In the genomic region with DNA sequence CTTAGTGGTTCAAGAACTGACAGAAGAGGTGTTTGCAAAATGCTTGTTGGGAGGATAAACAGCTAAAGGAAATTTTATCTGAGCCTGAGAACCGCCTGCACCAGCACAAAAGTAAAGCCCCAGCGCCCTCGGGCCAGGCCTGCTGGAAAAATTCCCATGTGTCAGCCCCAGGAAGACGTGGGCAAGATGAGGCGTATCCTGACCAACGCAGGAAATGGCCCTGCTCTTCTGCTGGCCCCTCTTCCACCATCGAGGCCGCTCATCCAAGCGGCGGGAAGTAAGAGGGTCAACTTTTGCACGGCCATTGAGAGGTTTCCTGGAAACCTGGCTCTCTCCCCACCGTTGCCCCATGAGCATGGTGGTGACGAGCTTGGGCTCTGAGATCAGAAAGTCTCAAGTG, we compare ENCODE assay signal across 34 cellular contexts. TPM values are rescaled to one million over a fixed set of nuclear protein-coding genes. Genes with fewer than 3 reads are reported as not detected.
"Had no signal": no experiment of that assay in that cellular context is flagged by ENCODE, and none has a peak within 500 bp of the region (broad histone marks: within the 10 kb centered on the region; RNA-seq: fewer than 3 reads in every experiment).

No MANE protein-coding gene starts in this region.

- H3K27ac ChIP-seq: adrenal gland, ascending aorta, VCaP had no signal

- ATAC-seq: activated CD4-positive, alpha-beta T cell treated with anti-CD3 and anti-CD28 coated beads for 36 hours; activated CD8-positive, alpha-beta memory T cell treated with anti-CD3 and anti-CD28 coated beads, Interleukin-2, amount 10 ng/mL, durations not matched to agents 7 days and 5 days; activated CD8-positive, alpha-beta T cell treated with anti-CD3 and anti-CD28 coated beads, Interleukin-2, amount 10 ng/mL, durations not matched to agents 7 days and 5 days; activated naive CD4-positive, alpha-beta T cell treated with anti-CD3 and anti-CD28 coated beads, Interleukin-2, amount 50 U/mL, for 72 hours had no signal

- H3K36me3 ChIP-seq: adrenal gland, ascending aorta had no signal

- DNase-seq: activated B cell treated with CpG ODN at 0.5 μM for 24 hours; activated CD4-positive, alpha-beta memory T cell treated with anti-CD3 and anti-CD28 coated beads, Interleukin-2, amount 10 ng/mL, durations not matched to agents 7 days and 5 days; activated CD4-positive, alpha-beta T cell treated with anti-CD3 and anti-CD28 coated beads for 1 hour; activated CD4-positive, alpha-beta T cell treated with anti-CD3 and anti-CD28 coated beads for 36 hours; activated CD4-positive, alpha-beta T cell treated with anti-CD3 and anti-CD28 coated beads for 48 hours; activated CD4-positive, alpha-beta T cell treated with anti-CD3 and anti-CD28 coated beads, Interleukin-2, amount 10 ng/mL, durations not matched to agents 7 days and 5 days; activated CD4-positive, alpha-beta T cell treated with anti-CD3 and anti-CD28 coated beads, Interleukin-2, amount 50 U/mL, for 48 hours; activated CD8-positive, alpha-beta memory T cell treated with anti-CD3 and anti-CD28 coated beads for 24 hours; activated CD8-positive, alpha-beta memory T cell treated with anti-CD3 and anti-CD28 coated beads, Interleukin-2, amount 10 ng/mL, durations not matched to agents 7 days and 5 days; activated CD8-positive, alpha-beta memory T cell treated with anti-CD3 and anti-CD28 coated beads, Interleukin-2, amount 50 U/mL, for 48 hours; activated CD8-positive, alpha-beta T cell treated with anti-CD3 and anti-CD28 coated beads, Interleukin-2, amount 10 ng/mL, durations not matched to agents 7 days and 5 days; activated effector memory CD4-positive, alpha-beta T cell treated with anti-CD3 and anti-CD28 coated beads, Interleukin-2, amount 50 U/mL, for 16 hours; activated gamma-delta T cell treated with Interleukin-2 at 50 U/mL for 16 hours; activated naive CD4-positive, alpha-beta T cell; activated naive CD4-positive, alpha-beta T cell treated with anti-CD3 and anti-CD28 coated beads for 36 hours; activated naive CD4-positive, alpha-beta T cell treated with anti-CD3 and anti-CD28 coated beads, Interleukin-2, amount 50 U/mL, for 16 hours; activated naive CD8-positive, alpha-beta T cell treated with anti-CD3 and anti-CD28 coated beads for 36 hours; activated T-cell treated with anti-CD3 and anti-CD28 coated beads, Interleukin-2, amount 50 U/mL, for 24 hours; activated T-cell treated with anti-CD3 and anti-CD28 coated beads, Interleukin-2, amount 50 U/mL, for 48 hours; adrenal gland; amniotic stem cell; anterior cingulate cortex; central memory CD4-positive, alpha-beta T cell; T-helper 1 cell; T-helper 2 cell; T-helper 9 cell had no signal

- H3K27me3 ChIP-seq: ascending aorta had no signal

- H3K9me3 ChIP-seq: adrenal gland had no signal

- H3K4me3 ChIP-seq: adrenal gland, ascending aorta had no signal

- H3K4me1 ChIP-seq: adrenal gland, ascending aorta had no signal

- FAIRE-seq: bronchial epithelial cell, TTC549 had no signal

RNA-seq across cellular contexts. Expression of a gene that starts 45.0 kb away (rescaled TPM):
- total RNA-seq: activated B cell treated with CpG ODN at 0.5 μM for 24 hours; activated CD4-positive, alpha-beta memory T cell treated with anti-CD3 and anti-CD28 coated beads, Interleukin-2, amount 10 ng/mL, durations not matched to agents 7 days and 5 days; activated CD4-positive, alpha-beta T cell treated with anti-CD3 and anti-CD28 coated beads for 36 hours; activated CD4-positive, alpha-beta T cell treated with anti-CD3 and anti-CD28 coated beads, Interleukin-2, amount 10 ng/mL, durations not matched to agents 7 days and 5 days; activated CD8-positive, alpha-beta memory T cell treated with anti-CD3 and anti-CD28 coated beads, Interleukin-2, amount 10 ng/mL, durations not matched to agents 7 days and 5 days; activated CD8-positive, alpha-beta T cell treated with anti-CD3 and anti-CD28 coated beads, Interleukin-2, amount 10 ng/mL, durations not matched to agents 7 days and 5 days; activated naive CD4-positive, alpha-beta T cell treated with anti-CD3 and anti-CD28 coated beads for 36 hours; activated naive CD4-positive, alpha-beta T cell treated with anti-CD3 and anti-CD28 coated beads, Interleukin-2, amount 50 U/mL, for 72 hours; activated naive CD8-positive, alpha-beta T cell treated with anti-CD3 and anti-CD28 coated beads for 36 hours; activated T-helper 2 cell treated with anti-CD3 and anti-CD28 coated beads, Interferon-gamma antibody, Interleukin-2, Interleukin-4, amounts not matched to agents 10 μg/mL and 5 μg/mL and 100 μg/mL, durations not matched to agents 14 hours and 24 hours and 36 hours; adrenal gland; ascending aorta; bronchial epithelial cell; cardiac septum; cerebellum had no signal
- polyA plus RNA-seq: adrenal gland had no signal

RNA-seq across cellular contexts. Expression of a gene that starts 56.3 kb away (rescaled TPM):
- total RNA-seq: activated B cell treated with CpG ODN at 0.5 μM for 24 hours; activated CD4-positive, alpha-beta memory T cell treated with anti-CD3 and anti-CD28 coated beads, Interleukin-2, amount 10 ng/mL, durations not matched to agents 7 days and 5 days; activated CD4-positive, alpha-beta T cell treated with anti-CD3 and anti-CD28 coated beads for 36 hours; activated CD4-positive, alpha-beta T cell treated with anti-CD3 and anti-CD28 coated beads, Interleukin-2, amount 10 ng/mL, durations not matched to agents 7 days and 5 days; activated CD8-positive, alpha-beta memory T cell treated with anti-CD3 and anti-CD28 coated beads, Interleukin-2, amount 10 ng/mL, durations not matched to agents 7 days and 5 days; activated CD8-positive, alpha-beta T cell treated with anti-CD3 and anti-CD28 coated beads, Interleukin-2, amount 10 ng/mL, durations not matched to agents 7 days and 5 days; activated naive CD4-positive, alpha-beta T cell treated with anti-CD3 and anti-CD28 coated beads for 36 hours; activated naive CD4-positive, alpha-beta T cell treated with anti-CD3 and anti-CD28 coated beads, Interleukin-2, amount 50 U/mL, for 72 hours; activated naive CD8-positive, alpha-beta T cell treated with anti-CD3 and anti-CD28 coated beads for 36 hours; activated T-helper 2 cell treated with anti-CD3 and anti-CD28 coated beads, Interferon-gamma antibody, Interleukin-2, Interleukin-4, amounts not matched to agents 10 μg/mL and 5 μg/mL and 100 μg/mL, durations not matched to agents 14 hours and 24 hours and 36 hours; adrenal gland; ascending aorta; bronchial epithelial cell; cardiac septum; cerebellum had no signal
- polyA plus RNA-seq: adrenal gland had no signal
